Comparison of ENCODE assay signal across 24 cellular contexts in genomic region chr18:72089432-72089831, GRCh38.
"Had no signal": no experiment of that assay in that cellular context is flagged by ENCODE, and none has a peak within 500 bp of the region (broad histone marks: within the 10 kb centered on the region; RNA-seq: fewer than 3 reads in every experiment).

No MANE protein-coding gene starts in this region.

- H3K4me2 ChIP-seq: neural progenitor cell had no signal

- H3K4me1 ChIP-seq: colonic mucosa, esophagus squamous epithelium, gastroesophageal sphincter, left ventricle myocardium inferior, neural progenitor cell, transverse colon had no signal

- DNase-seq: activated CD4-positive, alpha-beta T cell treated with anti-CD3 and anti-CD28 coated beads, Interleukin-2, amount 10 ng/mL, durations not matched to agents 24 days and 14 days; activated CD8-positive, alpha-beta memory T cell treated with anti-CD3 and anti-CD28 coated beads, Interleukin-2, amount 10 ng/mL, durations not matched to agents 7 days and 5 days; activated CD8-positive, alpha-beta T cell treated with anti-CD3 and anti-CD28 coated beads for 36 hours; activated effector memory CD4-positive, alpha-beta T cell treated with anti-CD3 and anti-CD28 coated beads, Interleukin-2, amount 50 U/mL, for 16 hours; activated naive CD4-positive, alpha-beta T cell treated with anti-CD3 and anti-CD28 coated beads, Interleukin-2, amount 10 ng/mL, durations not matched to agents 7 days and 5 days; activated T-cell treated with anti-CD3 and anti-CD28 coated beads for 4 hours; amygdala; colonic mucosa; dorsolateral prefrontal cortex; effector memory CD8-positive, alpha-beta T cell; esophagus squamous epithelium; head of caudate nucleus; hypothalamus; left ventricle myocardium inferior; naive thymus-derived CD8-positive, alpha-beta T cell; posterior cingulate gyrus; small intestine; stimulated activated CD4-positive, alpha-beta T cell treated with anti-CD3 and anti-CD28 coated beads, Interleukin-2, amount 100 ng/mL, for 24 hours; stimulated activated naive B cell treated with anti-CD40 and anti-IgM and Interleukin-4, amounts not matched to agents 10 μg/mL and 1 μg/mL and 100 μg/mL, for 72 hours; transverse colon had no signal

- H3K9ac ChIP-seq: neural progenitor cell had no signal

- H3K9me3 ChIP-seq: colonic mucosa, esophagus squamous epithelium, gastroesophageal sphincter, left ventricle myocardium inferior, transverse colon had no signal

- ATAC-seq: activated CD4-positive, CD25-positive, alpha-beta regulatory T cell treated with anti-CD3 and anti-CD28 coated beads, Interleukin-2, amount 50 U/mL, for 24 hours; activated CD8-positive, alpha-beta memory T cell treated with anti-CD3 and anti-CD28 coated beads, Interleukin-2, amount 10 ng/mL, durations not matched to agents 7 days and 5 days; activated CD8-positive, alpha-beta T cell treated with anti-CD3 and anti-CD28 coated beads for 36 hours; effector memory CD8-positive, alpha-beta T cell; gastroesophageal sphincter; naive thymus-derived CD8-positive, alpha-beta T cell; sciatic nerve; stimulated activated naive B cell treated with anti-CD40 and anti-IgM and Interleukin-4, amounts not matched to agents 10 μg/mL and 1 μg/mL and 100 μg/mL, for 72 hours had no signal

- H3K27ac ChIP-seq: colonic mucosa, dorsolateral prefrontal cortex, esophagus squamous epithelium, gastroesophageal sphincter, left ventricle myocardium inferior, neural progenitor cell, transverse colon had no signal

- H3K4me3 ChIP-seq: colonic mucosa, dorsolateral prefrontal cortex, esophagus squamous epithelium, gastroesophageal sphincter, left ventricle myocardium inferior, neural progenitor cell, transverse colon had no signal

- H3K36me3 ChIP-seq: colonic mucosa, esophagus squamous epithelium, gastroesophageal sphincter, left ventricle myocardium inferior, neural progenitor cell, transverse colon had no signal

- H3K27me3 ChIP-seq: colonic mucosa, dorsolateral prefrontal cortex, esophagus squamous epithelium, gastroesophageal sphincter, neural progenitor cell, transverse colon had no signal
